In genomic region chr1:1434131-1434811, GRCh38 we compare ENCODE assay signal across 6 cellular contexts. TPM values are rescaled to one million over a fixed set of nuclear protein-coding genes. Genes with fewer than 3 reads are reported as not detected.
DNase-seq lines count a peak whose midpoint lies in the region; ATAC-seq, FAIRE-seq and TF ChIP-seq lines count a peak whose summit lies in the region.

No MANE protein-coding gene starts in this region.

- peak overlapping the region; percentile 20 for H3K4me3 Mint-ChIP-seq in astrocyte (ENCODE audit: unreplicated experiment)
- H3K4me3 Mint-ChIP-seq in CD4-positive, alpha-beta T cell = no peak overlapping the region
- H3K4me3 Mint-ChIP-seq in immature natural killer cell = no peak overlapping the region

- H3K27ac Mint-ChIP-seq in astrocyte (ENCODE audit: unreplicated experiment) (no peak overlapping the region), immature natural killer cell (no peak overlapping the region)
- H3K27ac Mint-ChIP-seq in CD4-positive, alpha-beta T cell = no peak overlapping the region

- H3K4me1 ChIP-seq in astrocyte (ENCODE audit: insufficient read depth, low read length) = peaks cover 35% of the 10 kb centered on the region
- peaks cover 58 to 63% of the 10 kb centered on the region in 2 donors for H3K4me1 ChIP-seq in mucosa of rectum (ENCODE audit: control insufficient read depth in 2 of 2, insufficient read depth in 2 of 2, low read length in 2 of 2)

- no peak for TF ChIP-seq CTCF in astrocyte (IDR thresholded peaks at IDR 0.05; ENCODE audit: insufficient read depth, low read depth, low read length)
- TF ChIP-seq CTCF in CD4-positive, alpha-beta T cell (IDR thresholded peaks at IDR 0.05) = no peak

- CTCF ChIA-PET in CD4-positive, alpha-beta T cell (lab: Charles Lee) = no interaction called here

- peaks cover 6% of the 10 kb centered on the region for H4K20me1 ChIP-seq in astrocyte (ENCODE audit: insufficient read depth, low read length)

- H3K4me3 ChIP-seq in astrocyte (ENCODE audit: insufficient read depth, low read depth, low read length) (no peak overlapping the region), mucosa of rectum (ENCODE audit: low read length in 2 of 2) (peak overlapping the region in 1 of 2 donors; percentile 44)

- POLR2A ChIA-PET in CD4-positive, alpha-beta T cell (lab: Charles Lee) = no interaction called here

- peak overlapping the region; percentile 85 for H3K4me2 ChIP-seq in astrocyte (ENCODE audit: low read length)

- no peaks in the 10 kb centered on the region for H3K27me3 ChIP-seq in astrocyte (ENCODE audit: insufficient read depth, low read length)
- peaks cover 4% of the 10 kb centered on the region in 2 donors for H3K27me3 ChIP-seq in mucosa of rectum (ENCODE audit: control insufficient read depth in 2 of 2, insufficient read depth in 2 of 2, low read length in 2 of 2)
- peaks cover 72% of the 10 kb centered on the region for H3K27me3 ChIP-seq in CD4-positive, alpha-beta T cell (ENCODE audit: control insufficient read depth, insufficient read depth, low read length)

- no peak overlapping the region for H3K27ac ChIP-seq in astrocyte (ENCODE audit: low read depth, low read length)
- peak overlapping the region; percentile 92 to 93 for H3K27ac ChIP-seq in mucosa of rectum (ENCODE audit: low read depth in 2 of 2, low read length in 2 of 2)
- no peak overlapping the region for H3K27ac ChIP-seq in CD4-positive, alpha-beta T cell (ENCODE audit: low read depth, low read length)

- no peak for ATAC-seq in HG03457 (IDR thresholded peaks at IDR 0.05; ENCODE audit: unreplicated experiment)
- ATAC-seq in CD4-positive, alpha-beta T cell (ENCODE audit: poor library complexity) = no peak

- DNase-seq in DMS153 treated with DMSO at 0.1 percent for 48 hours (lab: John Stamatoyannopoulos, UW; ENCODE audit: unreplicated experiment) = peak; percentile 77
- DNase-seq in astrocyte (ENCODE audit: low read depth) = peak; percentile 13
- DNase-seq in CD4-positive, alpha-beta T cell = no peak
- DNase-seq in immature natural killer cell = no peak

- intact Hi-C loops in CD4-positive, alpha-beta T cell (cut with DNase I, micrococcal nuclease) = no loop called here

- H3K9me3 ChIP-seq in astrocyte (ENCODE audit: insufficient read depth, low read depth, low read length) (no peaks in the 10 kb centered on the region), mucosa of rectum (ENCODE audit: control insufficient read depth in 2 of 2, low read length in 2 of 2) (no peaks in the 10 kb centered on the region)
- no peaks in the 10 kb centered on the region for H3K9me3 ChIP-seq in CD4-positive, alpha-beta T cell (ENCODE audit: control insufficient read depth, low read length)

- H3K9ac ChIP-seq in astrocyte (ENCODE audit: low read length) (peak overlapping the region; percentile 37), mucosa of rectum (ENCODE audit: low read depth in 1 of 2, low read length in 2 of 2) (peak overlapping the region; percentile 17 to 73)

- H3K36me3 ChIP-seq in astrocyte (ENCODE audit: insufficient read depth, low read length) = no peaks in the 10 kb centered on the region
- H3K36me3 ChIP-seq in mucosa of rectum (ENCODE audit: control insufficient read depth in 2 of 2, insufficient read depth in 2 of 2, low read length in 2 of 2) = no peaks in the 10 kb centered on the region

- no peak for FAIRE-seq in astrocyte (lab: Jason Lieb, UNC)

- H3K79me2 ChIP-seq in astrocyte (ENCODE audit: insufficient read depth, low read length) = no peaks in the 10 kb centered on the region

- H3K4me1 Mint-ChIP-seq in astrocyte (ENCODE audit: low read depth, unreplicated experiment) = peaks cover 16% of the 10 kb centered on the region
- H3K4me1 Mint-ChIP-seq in CD4-positive, alpha-beta T cell (ENCODE audit: low read depth) = no peaks in the 10 kb centered on the region
- peaks cover 0 to 1% of the 10 kb centered on the region in 2 donors for H3K4me1 Mint-ChIP-seq in immature natural killer cell

- no peaks in the 10 kb centered on the region for H3K36me3 Mint-ChIP-seq in astrocyte (ENCODE audit: low read depth, unreplicated experiment)
- no peaks in the 10 kb centered on the region for H3K36me3 Mint-ChIP-seq in CD4-positive, alpha-beta T cell (ENCODE audit: low read depth)
- H3K36me3 Mint-ChIP-seq in immature natural killer cell = no peaks in the 10 kb centered on the region

- H3K9me3 Mint-ChIP-seq in astrocyte (ENCODE audit: unreplicated experiment) (no peaks in the 10 kb centered on the region), immature natural killer cell (no peaks in the 10 kb centered on the region)
- H3K9me3 Mint-ChIP-seq in CD4-positive, alpha-beta T cell = no peaks in the 10 kb centered on the region

- H2AFZ ChIP-seq in astrocyte (ENCODE audit: low read depth, low read length) = peak overlapping the region; percentile 45

- H3K27me3 Mint-ChIP-seq in astrocyte (ENCODE audit: low read depth, unreplicated experiment) (no peaks in the 10 kb centered on the region), immature natural killer cell (ENCODE audit: low read depth in 3 of 3) (peaks cover 0 to 16% (median 5%) of the 10 kb centered on the region in 3 donors)
- H3K27me3 Mint-ChIP-seq in CD4-positive, alpha-beta T cell = peaks cover 20% of the 10 kb centered on the region

RNA-seq across cellular contexts. Expression of gene VWA1, which starts 1.2 kb away (rescaled TPM):
- 60.4 and 81.2 TPM in 2 replicates for total RNA-seq in astrocyte
- not detected for total RNA-seq in CD4-positive, alpha-beta T cell
- not detected for polyA plus RNA-seq in immature natural killer cell

RNA-seq across cellular contexts. Expression of gene ANKRD65, which starts 13.2 kb away (rescaled TPM):
- 0.64 TPM in 1 of 2 replicates, not detected in the other for total RNA-seq in astrocyte
- not detected for total RNA-seq in CD4-positive, alpha-beta T cell
- not detected for polyA plus RNA-seq in immature natural killer cell

RNA-seq across cellular contexts. Expression of gene ATAD3C, which starts 15.2 kb away (rescaled TPM):
- 1.8 and 2.5 TPM in 2 replicates for total RNA-seq in astrocyte
- under 1 TPM; 0.28 to 0.74 TPM for total RNA-seq in CD4-positive, alpha-beta T cell
- polyA plus RNA-seq in immature natural killer cell = 1 to 10 TPM; 1.5 to 4.0 (median 3.1) TPM

RNA-seq across cellular contexts. Expression of gene MRPL20, which starts 27.2 kb away (rescaled TPM):
- 87.3 and 88.5 TPM in 2 replicates for total RNA-seq in astrocyte
- total RNA-seq in CD4-positive, alpha-beta T cell = 100 to 1,000 TPM in 1 of 2 experiments, 10 to 100 TPM in 1; 99.9 to 103 TPM
- 100 to 1,000 TPM; 167 to 194 (median 182) TPM for polyA plus RNA-seq in immature natural killer cell

RNA-seq across cellular contexts. Expression of gene CCNL2, which starts 35.1 kb away (rescaled TPM):
- 194 and 197 TPM in 2 replicates for total RNA-seq in astrocyte
- total RNA-seq in CD4-positive, alpha-beta T cell = 100 to 1,000 TPM; 274 to 281 TPM
- polyA plus RNA-seq in immature natural killer cell = 10 to 100 TPM; 16.7 to 34.6 (median 22.0) TPM

Comparison
In these comparisons a context has a peak if more than half of its experiments do, and no peak if none do; other contexts are left out.
1. DNase-seq: peak in DMS153 treated with DMSO at 0.1 percent for 48 hours (single experiment) and astrocyte (single experiment); none in CD4-positive, alpha-beta T cell (0 of 10) and immature natural killer cell (0 of 3).
2. H3K27ac ChIP-seq: peak in mucosa of rectum (2 of 2); none in astrocyte (single experiment) and CD4-positive, alpha-beta T cell (single experiment).
3. RNA of gene VWA1, which starts 1.2 kb away (total RNA-seq): 60.4 to 81.2 TPM in astrocyte; not detected in CD4-positive, alpha-beta T cell; every median in the first group is over 10 times any median in the second.